Comparison of ENCODE assay signal across 13 cellular contexts in the genomic region with DNA sequence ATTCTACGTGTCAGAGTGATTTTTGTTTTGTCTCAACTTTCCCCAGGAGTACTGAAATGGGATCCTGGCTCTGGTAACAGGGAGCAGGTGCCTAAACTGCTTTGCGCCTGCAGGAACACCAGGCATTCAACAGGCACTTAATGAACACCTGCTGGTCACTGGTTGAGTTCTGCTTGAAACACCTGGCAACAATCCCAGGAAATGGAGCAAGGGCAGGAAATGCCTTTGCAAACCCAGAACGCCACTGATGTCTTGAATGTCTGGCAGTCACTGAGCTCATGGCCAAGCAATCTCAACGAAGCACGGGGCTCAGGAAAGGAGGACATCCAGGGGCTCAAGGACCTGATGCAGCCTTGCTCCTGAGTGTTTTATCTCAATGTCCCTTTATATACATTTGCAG.
DNase-seq lines count a peak whose midpoint lies in the region; ATAC-seq and TF ChIP-seq lines count a peak whose summit lies in the region.
"Had no signal": no experiment of that assay in that cellular context is flagged by ENCODE, and none has a peak within 500 bp of the region (broad histone marks: within the 10 kb centered on the region; RNA-seq: fewer than 3 reads in every experiment).

No MANE protein-coding gene starts in this region.

- ATAC-seq in sciatic nerve (no peak), HG02588 (IDR thresholded peaks at IDR 0.05; ENCODE audit: unreplicated experiment) (no peak)
- ATAC-seq: HepG2 had no signal

- no peaks in the 10 kb centered on the region for H3K4me1 Mint-ChIP-seq in T-helper 2 cell treated with Interferon-gamma antibody and Interleukin-4, amounts not matched to agents 5 μg/mL and 100 μg/mL, for 36 hours (ENCODE audit: low read depth)

- peak; percentile 22 for DNase-seq in COR-L47 (lab: John Stamatoyannopoulos, UW)
- DNase-seq in NCI-H345 (lab: John Stamatoyannopoulos, UW) = peak; percentile 92
- DNase-seq in choroid plexus epithelial cell (ENCODE audit: low read depth) = peak; percentile 1
- DNase-seq in AML-193 (lab: John Stamatoyannopoulos, UW) = no peak
- no peak for DNase-seq in sciatic nerve (ENCODE audit: low spot score)
- DNase-seq in T-helper 2 cell treated with Interferon-gamma antibody and Interleukin-4, amounts not matched to agents 5 μg/mL and 100 μg/mL, for 36 hours (ENCODE audit: low spot score) = no peak
- DNase-seq: activated CD4-positive, alpha-beta memory T cell treated with anti-CD3 and anti-CD28 coated beads for 36 hours; sigmoid colon; stimulated activated CD4-positive, alpha-beta T cell treated with anti-CD3 and anti-CD28 coated beads, Interleukin-4, amount 100 ng/mL, for 1 hour had no signal

- peak; percentile 91 for TF ChIP-seq EP300 in Ishikawa (IDR thresholded peaks at IDR 0.05; ENCODE audit: borderline replicate concordance)

- peak; percentile 36; the same call in 1 of the 2 replicates for TF ChIP-seq RAD21 in Ishikawa (IDR thresholded peaks at IDR 0.05; ENCODE audit: low read depth)

- no peak for TF ChIP-seq CTCF in choroid plexus epithelial cell (conservative IDR thresholded peaks at IDR 0.05; ENCODE audit: low read depth, low read length)

- H3K36me3 Mint-ChIP-seq in T-helper 2 cell treated with Interferon-gamma antibody and Interleukin-4, amounts not matched to agents 5 μg/mL and 100 μg/mL, for 36 hours (ENCODE audit: low read depth) = no peaks in the 10 kb centered on the region
- H3K36me3 Mint-ChIP-seq: activated CD4-positive, alpha-beta memory T cell treated with anti-CD3 and anti-CD28 coated beads for 36 hours had no signal

- no peak overlapping the region for H3K4me3 ChIP-seq in choroid plexus epithelial cell (ENCODE audit: low read depth, low read length)
- H3K4me3 ChIP-seq: sigmoid colon had no signal

- no peaks in the 10 kb centered on the region for H3K9me3 Mint-ChIP-seq in T-helper 2 cell treated with Interferon-gamma antibody and Interleukin-4, amounts not matched to agents 5 μg/mL and 100 μg/mL, for 36 hours
- H3K9me3 Mint-ChIP-seq: activated CD4-positive, alpha-beta memory T cell treated with anti-CD3 and anti-CD28 coated beads for 36 hours; activated T-helper 1 cell treated with anti-CD3 and anti-CD28 coated beads, Interleukin-12 subunit alpha, Interleukin-12 subunit beta, Interleukin-2, Interleukin-4 antibody, amounts not matched to agents 30 ng/mL and 10 ng/mL and 1 ng/mL, durations not matched to agents 14 hours and 24 hours and 36 hours had no signal

- H3K4me3 Mint-ChIP-seq in T-helper 2 cell treated with Interferon-gamma antibody and Interleukin-4, amounts not matched to agents 5 μg/mL and 100 μg/mL, for 36 hours = no peak overlapping the region
- H3K4me3 Mint-ChIP-seq: activated CD4-positive, alpha-beta memory T cell treated with anti-CD3 and anti-CD28 coated beads for 36 hours; activated T-helper 1 cell treated with anti-CD3 and anti-CD28 coated beads, Interleukin-12 subunit alpha, Interleukin-12 subunit beta, Interleukin-2, Interleukin-4 antibody, amounts not matched to agents 30 ng/mL and 10 ng/mL and 1 ng/mL, durations not matched to agents 14 hours and 24 hours and 36 hours had no signal

- intact Hi-C loops in sciatic nerve (cut with DNase I) = no loop called here

- H3K27me3 Mint-ChIP-seq in T-helper 2 cell treated with Interferon-gamma antibody and Interleukin-4, amounts not matched to agents 5 μg/mL and 100 μg/mL, for 36 hours (ENCODE audit: low read depth) = no peaks in the 10 kb centered on the region
- H3K27me3 Mint-ChIP-seq: activated CD4-positive, alpha-beta memory T cell treated with anti-CD3 and anti-CD28 coated beads for 36 hours had no signal

- no peak overlapping the region for H3K27ac Mint-ChIP-seq in T-helper 2 cell treated with Interferon-gamma antibody and Interleukin-4, amounts not matched to agents 5 μg/mL and 100 μg/mL, for 36 hours
- H3K27ac Mint-ChIP-seq: activated CD4-positive, alpha-beta memory T cell treated with anti-CD3 and anti-CD28 coated beads for 36 hours; activated T-helper 1 cell treated with anti-CD3 and anti-CD28 coated beads, Interleukin-12 subunit alpha, Interleukin-12 subunit beta, Interleukin-2, Interleukin-4 antibody, amounts not matched to agents 30 ng/mL and 10 ng/mL and 1 ng/mL, durations not matched to agents 14 hours and 24 hours and 36 hours had no signal

TF ChIP-seq in Ishikawa, 13 proteins besides CTCF, POLR2A, EP300 and RAD21:
- TF ChIP-seq CEBPB (IDR thresholded peaks at IDR 0.05) = peak; percentile 78
- TF ChIP-seq ZBTB7A (IDR thresholded peaks at IDR 0.05; ENCODE audit: low read depth) = no peak
- TF ChIP-seq FOXM1 (IDR thresholded peaks at IDR 0.05; ENCODE audit: borderline replicate concordance, low read depth) = 0 out of 2 replicates have a peak, but pooled peaks have one; percentile 49
- no peak for TF ChIP-seq CREB1 (IDR thresholded peaks at IDR 0.05; ENCODE audit: low read depth)
- TF ChIP-seq, protein P1, sequence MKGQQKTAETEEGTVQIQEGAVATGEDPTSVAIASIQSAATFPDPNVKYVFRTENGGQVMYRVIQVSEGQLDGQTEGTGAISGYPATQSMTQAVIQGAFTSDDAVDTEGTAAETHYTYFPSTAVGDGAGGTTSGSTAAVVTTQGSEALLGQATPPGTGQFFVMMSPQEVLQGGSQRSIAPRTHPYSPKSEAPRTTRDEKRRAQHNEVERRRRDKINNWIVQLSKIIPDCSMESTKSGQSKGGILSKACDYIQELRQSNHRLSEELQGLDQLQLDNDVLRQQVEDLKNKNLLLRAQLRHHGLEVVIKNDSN (IDR thresholded peaks at IDR 0.05) = 0 out of 2 replicates have a peak, but pooled peaks have one; percentile 17
- TF ChIP-seq, protein P2, sequence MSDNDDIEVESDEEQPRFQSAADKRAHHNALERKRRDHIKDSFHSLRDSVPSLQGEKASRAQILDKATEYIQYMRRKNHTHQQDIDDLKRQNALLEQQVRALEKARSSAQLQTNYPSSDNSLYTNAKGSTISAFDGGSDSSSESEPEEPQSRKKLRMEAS (IDR thresholded peaks at IDR 0.05) = peak; percentile 92
- no peak for TF ChIP-seq TAF1 (IDR thresholded peaks at IDR 0.05; ENCODE audit: low read depth)
- TF ChIP-seq TEAD4 (IDR thresholded peaks at IDR 0.05) = peak; percentile 68; the same call in 1 of the 2 replicates
- peak; percentile 92 for TF ChIP-seq NFIC (IDR thresholded peaks at IDR 0.05)
- peak; percentile 95 for TF ChIP-seq TCF12 (IDR thresholded peaks at IDR 0.05; ENCODE audit: low read depth)
- peak; percentile 48; the same call in 1 of the 2 replicates for TF ChIP-seq YY1 (IDR thresholded peaks at IDR 0.05; ENCODE audit: low read depth)

Comparison
In these comparisons a context has a peak if more than half of its experiments do, and no peak if none do; other contexts are left out.
1. DNase-seq: peak in COR-L47 (single experiment), NCI-H345 (single experiment) and choroid plexus epithelial cell (single experiment); none in AML-193 (0 of 2), sciatic nerve (single experiment) and T-helper 2 cell treated with Interferon-gamma antibody and Interleukin-4, amounts not matched to agents 5 μg/mL and 100 μg/mL, for 36 hours (single experiment).